Comparison of ENCODE assay signal across 17 cellular contexts in genomic region chr16:87847785-87848675, GRCh38. TPM values are rescaled to one million over a fixed set of nuclear protein-coding genes. Genes with fewer than 3 reads are reported as not detected.
DNase-seq lines count a peak whose midpoint lies in the region; ATAC-seq, FAIRE-seq and TF ChIP-seq lines count a peak whose summit lies in the region.
"Had no signal": no experiment of that assay in that cellular context is flagged by ENCODE, and none has a peak within 500 bp of the region (broad histone marks: within the 10 kb centered on the region; RNA-seq: fewer than 3 reads in every experiment).

No MANE protein-coding gene starts in this region.

- TF ChIP-seq CTCF in RWPE2 (IDR thresholded peaks at IDR 0.05; ENCODE audit: poor library complexity, severe bottlenecking) (no peak), pancreas (IDR thresholded peaks at IDR 0.05) (no peak), omental fat pad (IDR thresholded peaks at IDR 0.05) (no peak)

- intact Hi-C loops in pancreas (cut with DNase I), result no loop called here

- H3K27ac ChIP-seq in RWPE2 (ENCODE audit: poor library complexity, severe bottlenecking), result peak overlapping the region; percentile 98
- peak overlapping the region; percentile 76 to 88 (median 85) for H3K27ac ChIP-seq in pancreas
- H3K27ac ChIP-seq: gastroesophageal sphincter, left lung, prostate gland had no signal

- H3K27me3 ChIP-seq in RWPE2 (ENCODE audit: insufficient read depth, poor library complexity, severe bottlenecking), result no peaks in the 10 kb centered on the region
- no peaks in the 10 kb centered on the region for H3K27me3 ChIP-seq in pancreas
- H3K27me3 ChIP-seq: gastroesophageal sphincter, left lung had no signal

- no peaks in the 10 kb centered on the region for H3K9me3 ChIP-seq in RWPE2 (ENCODE audit: severe bottlenecking)
- H3K9me3 ChIP-seq in pancreas, result no peaks in the 10 kb centered on the region
- H3K9me3 ChIP-seq: gastroesophageal sphincter, left lung, prostate gland had no signal

- FAIRE-seq in pancreas (lab: Jason Lieb, UNC), result no peak

- peak in 11 of 14 donors; percentile 17 to 67 (median 52) for DNase-seq in C1 segment of cervical spinal cord (lab: John Stamatoyannopoulos, UW)
- no peak for DNase-seq in RWPE2 (ENCODE audit: low spot score)
- peak; percentile 86 for DNase-seq in globus pallidus (ENCODE audit: low spot score)
- DNase-seq in pancreas, result peak in 4 of 6 donors; percentile 62 to 83 (median 67)
- DNase-seq in DMS 273 (lab: John Stamatoyannopoulos, UW; ENCODE audit: unreplicated experiment), result no peak
- no peak for DNase-seq in omental fat pad (ENCODE audit: low spot score)
- DNase-seq in NCI-H128 (lab: John Stamatoyannopoulos, UW; ENCODE audit: unreplicated experiment), result no peak
- no peak for DNase-seq in T-helper 9 cell
- DNase-seq: activated CD4-positive, alpha-beta memory T cell treated with anti-CD3 and anti-CD28 coated beads, Interleukin-2, amount 10 ng/mL, durations not matched to agents 7 days and 5 days; CD4-positive, alpha-beta T cell; dermis blood vessel endothelial cell; left lung; NK-92 treated with Interleukin-12 subunit alpha and Interleukin-12 subunit beta, amount 100 ng/mL, for 24 hours; stimulated activated CD4-positive, alpha-beta T cell treated with anti-CD3 and anti-CD28 coated beads, Interleukin-4, amount 100 ng/mL, for 4 hours; SW 1271 had no signal

- ATAC-seq in RWPE2 (ENCODE audit: low read depth) (no peak), pancreas (peak; percentile 60 to 80 (median 70)), omental fat pad (ENCODE audit: low FRiP score) (no peak)
- ATAC-seq: gastroesophageal sphincter, left lung had no signal

- H3K4me3 ChIP-seq in RWPE2 (ENCODE audit: severe bottlenecking), result no peak overlapping the region
- H3K4me3 ChIP-seq in pancreas, result no peak overlapping the region
- H3K4me3 ChIP-seq: gastroesophageal sphincter, left lung, prostate gland had no signal

- H3K36me3 ChIP-seq in RWPE2 (ENCODE audit: low read depth), result peaks cover 98% of the 10 kb centered on the region
- no peaks in the 10 kb centered on the region for H3K36me3 ChIP-seq in pancreas
- H3K36me3 ChIP-seq: prostate gland had no signal

- 69 to 73% methylated on average over 28 of the region's 28 CpGs for WGBS in pancreas, 2 donors

- H3K4me1 ChIP-seq in RWPE2 (ENCODE audit: insufficient read depth, poor library complexity, severe bottlenecking) (peaks cover 49% of the 10 kb centered on the region), pancreas (peaks cover 3 to 11% (median 4%) of the 10 kb centered on the region in 3 donors)
- H3K4me1 ChIP-seq: prostate gland had no signal

RNA-seq across cellular contexts. Expression of gene SLC7A5, which starts 21.3 kb away (rescaled TPM):
- total RNA-seq in pancreas (10 to 100 TPM in 1 of 6 donors, 1 to 10 TPM in 5; 1.1 to 54.7 (median 3.5) TPM), omental fat pad (10 to 100 TPM in 1 of 4 donors, 1 to 10 TPM in 3; 1.5 to 31.8 (median 5.4) TPM)
- polyA plus RNA-seq in pancreas, result 1 to 10 TPM; 4.2 to 7.7 TPM

Comparison
In these comparisons a context has a peak if more than half of its experiments do, and no peak if none do; other contexts are left out.
1. DNase-seq: peak in C1 segment of cervical spinal cord (11 of 14), globus pallidus (single experiment) and pancreas (4 of 6); none in RWPE2 (single experiment), DMS 273 (single experiment), omental fat pad (single experiment), NCI-H128 (single experiment) and T-helper 9 cell (single experiment).
2. ATAC-seq: peak in pancreas (4 of 4); none in RWPE2 (single experiment) and omental fat pad (single experiment).